28 cellular contexts compared by ENCODE assay signal in genomic region chr1:176122282-176122681, GRCh38.
"Had no signal": no experiment of that assay in that cellular context is flagged by ENCODE, and none has a peak within 500 bp of the region (broad histone marks: within the 10 kb centered on the region; RNA-seq: fewer than 3 reads in every experiment).

No MANE protein-coding gene starts in this region.

- H3K9me3 ChIP-seq: colonic mucosa had no signal

- H3K36me3 ChIP-seq: cardiac muscle cell, colonic mucosa had no signal

- H3K27me3 ChIP-seq: ascending aorta, cardiac muscle cell, colonic mucosa had no signal

- H3K4me3 ChIP-seq: ascending aorta, cardiac muscle cell, colonic mucosa had no signal

- ATAC-seq: activated CD8-positive, alpha-beta T cell treated with anti-CD3 and anti-CD28 coated beads for 36 hours; activated naive CD8-positive, alpha-beta T cell treated with anti-CD3 and anti-CD28 coated beads, Interleukin-2, amount 50 U/mL, for 24 hours; activated T-cell treated with anti-CD3 and anti-CD28 coated beads, Interleukin-2, amount 50 U/mL, for 4 hours; activated T-cell treated with anti-CD3 and anti-CD28 coated beads, Interleukin-2, amount 50 U/mL, for 72 hours had no signal

- H3K27ac ChIP-seq: ascending aorta, cardiac muscle cell, colonic mucosa, VCaP had no signal

- DNase-seq: activated B cell treated with CpG ODN at 0.5 μM for 24 hours; activated CD4-positive, alpha-beta memory T cell treated with anti-CD3 and anti-CD28 coated beads for 36 hours; activated CD4-positive, alpha-beta T cell treated with anti-CD3 and anti-CD28 coated beads for 4 hours; activated CD4-positive, alpha-beta T cell treated with anti-CD3 and anti-CD28 coated beads, Interleukin-2, amount 10 ng/mL, durations not matched to agents 24 days and 14 days; activated CD4-positive, alpha-beta T cell treated with anti-CD3 and anti-CD28 coated beads, Interleukin-2, amount 50 U/mL, for 1 hour; activated CD4-positive, alpha-beta T cell treated with anti-CD3 and anti-CD28 coated beads, Interleukin-2, amount 50 U/mL, for 4 hours; activated CD4-positive, CD25-positive, alpha-beta regulatory T cell treated with anti-CD3 and anti-CD28 coated beads, Interleukin-2, amount 50 U/mL, for 72 hours; activated CD8-positive, alpha-beta memory T cell treated with anti-CD3 and anti-CD28 coated beads, Interleukin-2, amount 50 U/mL, for 4 hours; activated CD8-positive, alpha-beta T cell treated with anti-CD3 and anti-CD28 coated beads for 36 hours; activated effector memory CD4-positive, alpha-beta T cell treated with anti-CD3 and anti-CD28 coated beads, Interleukin-2, amount 50 U/mL, for 16 hours; activated gamma-delta T cell treated with Interleukin-2 at 50 U/mL for 16 hours; activated naive CD4-positive, alpha-beta T cell; activated naive CD4-positive, alpha-beta T cell treated with anti-CD3 and anti-CD28 coated beads for 36 hours; activated naive CD8-positive, alpha-beta T cell treated with anti-CD3 and anti-CD28 coated beads, Interleukin-2, amount 10 ng/mL, durations not matched to agents 7 days and 5 days; activated naive CD8-positive, alpha-beta T cell treated with anti-CD3 and anti-CD28 coated beads, Interleukin-2, amount 50 U/mL, for 24 hours; activated T-cell treated with anti-CD3 and anti-CD28 coated beads for 4 hours; activated T-cell treated with anti-CD3 and anti-CD28 coated beads, Interleukin-2, amount 50 U/mL, for 1 hour; activated T-cell treated with anti-CD3 and anti-CD28 coated beads, Interleukin-2, amount 50 U/mL, for 4 hours; activated T-cell treated with anti-CD3 and anti-CD28 coated beads, Interleukin-2, amount 50 U/mL, for 72 hours; amygdala; anterior cingulate cortex; caudate nucleus; cerebellar nuclear complex; colonic mucosa; T-helper 9 cell had no signal

- H3K4me1 ChIP-seq: ascending aorta, colonic mucosa had no signal
